In genomic region chr6:143397229-143398222, GRCh38 we compare ENCODE assay signal across 8 cellular contexts. TPM values are rescaled to one million over a fixed set of nuclear protein-coding genes. Genes with fewer than 3 reads are reported as not detected.
DNase-seq lines count a peak whose midpoint lies in the region; ATAC-seq and TF ChIP-seq lines count a peak whose summit lies in the region.

No MANE protein-coding gene starts in this region.

- H3K4me1 ChIP-seq in NT2/D1 (ENCODE audit: insufficient read depth, insufficient read length) (no peaks in the 10 kb centered on the region), osteoblast (ENCODE audit: insufficient read depth, low read length) (peaks cover 16% of the 10 kb centered on the region)

- no peaks in the 10 kb centered on the region for H4K20me1 ChIP-seq in osteoblast (ENCODE audit: insufficient read depth, low read length)

- ATAC-seq in esophagus mucosa (peak; percentile 99), GM18502 (IDR thresholded peaks at IDR 0.05; ENCODE audit: poor library complexity, unreplicated experiment) (no peak), GM19351 (IDR thresholded peaks at IDR 0.05; ENCODE audit: unreplicated experiment) (no peak), GM19463 (IDR thresholded peaks at IDR 0.05; ENCODE audit: unreplicated experiment) (no peak), HG03432 (IDR thresholded peaks at IDR 0.05; ENCODE audit: unreplicated experiment) (no peak)

- peak overlapping the region; percentile 30 for H3K4me2 ChIP-seq in osteoblast (ENCODE audit: insufficient read depth, low read length)

- no peaks in the 10 kb centered on the region for H3K9me3 ChIP-seq in NT2/D1 (ENCODE audit: insufficient read depth, low read length)
- no peaks in the 10 kb centered on the region for H3K9me3 ChIP-seq in osteoblast (ENCODE audit: low read depth, low read length)

- H3K27me3 ChIP-seq in NT2/D1 (ENCODE audit: insufficient read depth, insufficient read length), result no peaks in the 10 kb centered on the region
- no peaks in the 10 kb centered on the region for H3K27me3 ChIP-seq in osteoblast (ENCODE audit: insufficient read depth, low read length)

- H3K79me2 ChIP-seq in osteoblast (ENCODE audit: insufficient read depth, low read length), result no peaks in the 10 kb centered on the region

- TF ChIP-seq CTCF in osteoblast (IDR thresholded peaks at IDR 0.05; ENCODE audit: extremely low read depth, low read depth, low read length), result no peak

- no peaks in the 10 kb centered on the region for H3K36me3 ChIP-seq in NT2/D1 (ENCODE audit: insufficient read depth, insufficient read length, low read length)
- H3K36me3 ChIP-seq in osteoblast (ENCODE audit: insufficient read depth, low read length), result no peaks in the 10 kb centered on the region

- H3K9ac ChIP-seq in NT2/D1 (ENCODE audit: insufficient read length, low read depth), result no peak overlapping the region

- H3K4me3 ChIP-seq in NT2/D1 (ENCODE audit: insufficient read length, low read depth) (no peak overlapping the region), osteoblast (ENCODE audit: insufficient read depth, low read length) (no peak overlapping the region)

- H3K27ac ChIP-seq in osteoblast (ENCODE audit: low read depth, low read length), result peak overlapping the region; percentile 71

- H2AFZ ChIP-seq in osteoblast (ENCODE audit: low read length), result no peak overlapping the region

- peak; percentile 84 for DNase-seq in GM03348 (ENCODE audit: low spot score)
- peak; percentile 20 for DNase-seq in NT2/D1 (ENCODE audit: low read depth, low spot score)
- DNase-seq in osteoblast (ENCODE audit: insufficient read length, low spot score, missing footprints), result no peak

RNA-seq across cellular contexts. Expression of gene ADAT2, which starts 53.0 kb away (rescaled TPM):
- total RNA-seq in esophagus mucosa (4.9 TPM), osteoblast (2.2 and 3.8 TPM in 2 replicates)

RNA-seq across cellular contexts. Expression of gene PEX3, which starts 53.1 kb away (rescaled TPM):
- 23.9 TPM for total RNA-seq in esophagus mucosa
- total RNA-seq in osteoblast, result 19.2 and 22.1 TPM in 2 replicates
